ENCODE assay signal across 8 cellular contexts in genomic region chr7:120987683-120988590, GRCh38. TPM values are rescaled to one million over a fixed set of nuclear protein-coding genes. Genes with fewer than 3 reads are reported as not detected.
DNase-seq lines count a peak whose midpoint lies in the region; FAIRE-seq and TF ChIP-seq lines count a peak whose summit lies in the region.

No MANE protein-coding gene starts in this region.

- no peak overlapping the region for H2AK5ac ChIP-seq in neuronal stem cell (ENCODE audit: low read depth, low read length)

- H2AFZ ChIP-seq in Loucy (ENCODE audit: low read length), result peak overlapping the region; percentile 85
- H2AFZ ChIP-seq in neuronal stem cell (ENCODE audit: low read length), result peak overlapping the region; percentile 84

- no peaks in the 10 kb centered on the region for H3K9me2 ChIP-seq in Loucy (replicated peaks; ENCODE audit: low read depth, low read length)

- H3K4me3 ChIP-seq in H7 (ENCODE audit: insufficient read depth, low read depth, low read length), result peak overlapping the region; percentile 8; the same call in 1 of the 2 replicates
- H3K4me3 ChIP-seq in Loucy (ENCODE audit: low read length, poor library complexity, severe bottlenecking), result peak overlapping the region; percentile 70
- peak overlapping the region in 1 of 2 donors; percentile 37 for H3K4me3 ChIP-seq in neuronal stem cell (ENCODE audit: low read length in 2 of 2)

- H3K4me1 ChIP-seq in Loucy (ENCODE audit: insufficient read depth, low read length, poor library complexity, severe bottlenecking), result peaks cover 11% of the 10 kb centered on the region
- peaks cover 0 to 6% of the 10 kb centered on the region in 2 donors for H3K4me1 ChIP-seq in neuronal stem cell (ENCODE audit: control insufficient read depth in 2 of 2, insufficient read depth in 1 of 2, low read depth in 1 of 2, low read length in 2 of 2)

- H3K4me2 ChIP-seq in Loucy (ENCODE audit: low read depth, low read length, poor library complexity, severe bottlenecking) (peak overlapping the region; percentile 69), neuronal stem cell (ENCODE audit: insufficient read depth, low read length, poor library complexity, severe bottlenecking) (peak overlapping the region; percentile 54)

- H4K91ac ChIP-seq in neuronal stem cell (ENCODE audit: low read depth, low read length, poor library complexity), result no peak overlapping the region

- DNase-seq in ELR (ENCODE audit: low read depth), result peak; percentile 93
- DNase-seq in H7, result peak; percentile 70
- peak; percentile 82 for DNase-seq in SIG-M5 treated with dmso at 0.1 percent for 504 hours (lab: John Stamatoyannopoulos, UW; ENCODE audit: unreplicated experiment)
- peak; percentile 31 to 80 (median 67) for DNase-seq in activated naive CD4-positive, alpha-beta T cell (lab: John Stamatoyannopoulos, UW)
- peak; percentile 54 to 64 for DNase-seq in frontal cortex (ENCODE audit: low spot score in 2 of 2)
- DNase-seq in neuronal stem cell (ENCODE audit: low spot score), result peak; percentile 82
- peak; percentile 89 for DNase-seq in stromal cell of bone marrow (ENCODE audit: low read depth)

- H4K8ac ChIP-seq in neuronal stem cell (ENCODE audit: low read depth, low read length), result no peak overlapping the region

- no peak overlapping the region for H3K14ac ChIP-seq in neuronal stem cell (ENCODE audit: low read length)

- H3K18ac ChIP-seq in neuronal stem cell (ENCODE audit: low read length), result no peak overlapping the region

- H2BK5ac ChIP-seq in neuronal stem cell (ENCODE audit: low read length), result no peak overlapping the region

- H3F3A ChIP-seq in Loucy (ENCODE audit: low read depth), result no peaks in the 10 kb centered on the region

- H2BK120ac ChIP-seq in neuronal stem cell (ENCODE audit: low read depth, low read length), result no peak overlapping the region

- peak overlapping the region; percentile 1 for H3K9ac ChIP-seq in Loucy (ENCODE audit: low read depth, low read length, poor library complexity, severe bottlenecking)
- H3K9ac ChIP-seq in neuronal stem cell (ENCODE audit: low read depth, low read length, poor library complexity), result no peak overlapping the region

- H4K20me1 ChIP-seq in Loucy (ENCODE audit: insufficient read depth, low read length, poor library complexity, severe bottlenecking), result no peaks in the 10 kb centered on the region

- no peaks in the 10 kb centered on the region for H3K79me2 ChIP-seq in Loucy (ENCODE audit: insufficient read depth, low read length)

- no peak overlapping the region for H2BK12ac ChIP-seq in neuronal stem cell (ENCODE audit: low read length)

- no CpG with 5 or more reads among the region's 12 CpGs for WGBS in neuronal stem cell (ENCODE audit: extremely low coverage in 2 of 2, insufficient read length in 2 of 2, insufficient replicate concordance in 1 of 2), 2 donors

- no peaks in the 10 kb centered on the region for H3K36me3 ChIP-seq in H7 (replicated peaks; ENCODE audit: control insufficient read depth, insufficient read depth, low read length)
- no peaks in the 10 kb centered on the region for H3K36me3 ChIP-seq in Loucy (ENCODE audit: insufficient read depth, low read length)
- no peaks in the 10 kb centered on the region for H3K36me3 ChIP-seq in neuronal stem cell (replicated peaks in 1 of 2; ENCODE audit: control insufficient read depth in 2 of 2, insufficient read depth in 2 of 2, low read length in 2 of 2)

- H3K4ac ChIP-seq in neuronal stem cell (ENCODE audit: low read length), result no peak overlapping the region

- H3K9me3 ChIP-seq in Loucy (ENCODE audit: insufficient read depth, low read depth, low read length) (no peaks in the 10 kb centered on the region), neuronal stem cell (replicated peaks in 1 of 2; ENCODE audit: control insufficient read depth in 2 of 2, insufficient read depth in 1 of 2, low read depth in 1 of 2, low read length in 2 of 2) (no peaks in the 10 kb centered on the region)

- no peaks in the 10 kb centered on the region for H3K79me1 ChIP-seq in neuronal stem cell (ENCODE audit: low read depth, low read length)

- no peak overlapping the region for H3K23ac ChIP-seq in neuronal stem cell (ENCODE audit: low read depth, low read length, poor library complexity)

- H2BK15ac ChIP-seq in neuronal stem cell (ENCODE audit: low read length), result no peak overlapping the region

- H3K27ac ChIP-seq in neuronal stem cell (replicated peaks; ENCODE audit: low read length), result no peak overlapping the region

- peak; percentile 99 for TF ChIP-seq CTCF in Loucy (conservative IDR thresholded peaks at IDR 0.05; ENCODE audit: low read length)

- no peak for FAIRE-seq in frontal cortex (lab: Jason Lieb, UNC)

- H3K27me3 ChIP-seq in H7 (ENCODE audit: control insufficient read depth, insufficient read depth, low read length) (peaks cover 17% of the 10 kb centered on the region), Loucy (ENCODE audit: insufficient read depth, low read length, poor library complexity, severe bottlenecking) (no peaks in the 10 kb centered on the region), neuronal stem cell (ENCODE audit: control insufficient read depth in 3 of 3, insufficient read depth in 3 of 3, low read depth in 1 of 3, low read length in 3 of 3) (peaks cover 0 to 19% (median 3%) of the 10 kb centered on the region in 3 experiments)

RNA-seq across cellular contexts. Expression of gene CPED1, which starts 0.6 kb away (rescaled TPM):
- total RNA-seq in H7 (2014; rRNA removed; shearing (Covaris generic)), result not detected in 2 replicates
- 3.3 TPM for total RNA-seq in frontal cortex
- polyA plus RNA-seq in neuronal stem cell (2013, experiment 1 of 2), result 0.01 TPM
- polyA plus RNA-seq in neuronal stem cell (2013, experiment 2 of 2), result not detected

RNA-seq across cellular contexts. Expression of gene ING3, which starts 37.4 kb away (rescaled TPM):
- 6.7 and 8.7 TPM in 2 replicates for total RNA-seq in H7 (2014; rRNA removed; shearing (Covaris generic))
- total RNA-seq in frontal cortex, result 33.8 TPM
- polyA plus RNA-seq in neuronal stem cell (2013, experiment 1 of 2), result 20.1 TPM
- 21.1 TPM for polyA plus RNA-seq in neuronal stem cell (2013, experiment 2 of 2)
